ENCODE assay signal across 1 cellular context in the genomic region with DNA sequence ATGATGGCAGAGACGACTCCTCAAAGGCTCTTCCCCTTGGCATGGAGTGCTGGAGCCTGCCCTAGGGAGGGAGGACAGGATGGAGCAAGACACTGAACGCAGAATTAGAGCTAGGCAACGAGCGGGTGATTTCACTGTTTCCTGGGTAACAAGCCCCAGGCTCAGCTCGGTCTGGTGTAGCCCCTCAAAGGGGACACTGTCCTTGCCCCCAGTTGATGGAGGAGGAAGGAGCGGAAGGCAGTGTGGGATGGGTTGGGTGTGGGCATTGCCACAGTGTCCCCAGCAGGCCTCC.
TF ChIP-seq lines count a peak whose summit lies in the region.

No MANE protein-coding gene starts in this region.

TF ChIP-seq in HepG2, 621 proteins besides CTCF, POLR2A, EP300 and RAD21:
- TF ChIP-seq ZNF879 (CRISPR knock-in tag; IDR thresholded peaks at IDR 0.05) (no peak), SRY (CRISPR knock-in tag; IDR thresholded peaks at IDR 0.05) (no peak), FOXC1 (CRISPR knock-in tag; IDR thresholded peaks at IDR 0.05; ENCODE audit: borderline replicate concordance) (no peak), SOX13 (IDR thresholded peaks at IDR 0.05) (no peak), SOX13 (CRISPR knock-in tag; conservative IDR thresholded peaks at IDR 0.05 in 1 of 2, IDR thresholded peaks at IDR 0.05 in 1 of 2) (no peak), ZNF468 (CRISPR knock-in tag; IDR thresholded peaks at IDR 0.05) (no peak), THAP11 (CRISPR knock-in tag; IDR thresholded peaks at IDR 0.05) (no peak), RARG (CRISPR knock-in tag; IDR thresholded peaks at IDR 0.05; ENCODE audit: low read depth) (no peak), ISX (CRISPR knock-in tag; conservative IDR thresholded peaks at IDR 0.05) (no peak)
- TF ChIP-seq, protein P1, sequence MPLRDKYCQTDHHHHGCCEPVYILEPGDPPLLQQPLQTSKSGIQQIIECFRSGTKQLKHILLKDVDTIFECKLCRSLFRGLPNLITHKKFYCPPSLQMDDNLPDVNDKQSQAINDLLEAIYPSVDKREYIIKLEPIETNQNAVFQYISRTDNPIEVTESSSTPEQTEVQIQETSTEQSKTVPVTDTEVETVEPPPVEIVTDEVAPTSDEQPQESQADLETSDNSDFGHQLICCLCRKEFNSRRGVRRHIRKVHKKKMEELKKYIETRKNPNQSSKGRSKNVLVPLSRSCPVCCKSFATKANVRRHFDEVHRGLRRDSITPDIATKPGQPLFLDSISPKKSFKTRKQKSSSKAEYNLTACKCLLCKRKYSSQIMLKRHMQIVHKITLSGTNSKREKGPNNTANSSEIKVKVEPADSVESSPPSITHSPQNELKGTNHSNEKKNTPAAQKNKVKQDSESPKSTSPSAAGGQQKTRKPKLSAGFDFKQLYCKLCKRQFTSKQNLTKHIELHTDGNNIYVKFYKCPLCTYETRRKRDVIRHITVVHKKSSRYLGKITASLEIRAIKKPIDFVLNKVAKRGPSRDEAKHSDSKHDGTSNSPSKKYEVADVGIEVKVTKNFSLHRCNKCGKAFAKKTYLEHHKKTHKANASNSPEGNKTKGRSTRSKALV (CRISPR knock-in tag; IDR thresholded peaks at IDR 0.05) = no peak
- TF ChIP-seq, protein P2, sequence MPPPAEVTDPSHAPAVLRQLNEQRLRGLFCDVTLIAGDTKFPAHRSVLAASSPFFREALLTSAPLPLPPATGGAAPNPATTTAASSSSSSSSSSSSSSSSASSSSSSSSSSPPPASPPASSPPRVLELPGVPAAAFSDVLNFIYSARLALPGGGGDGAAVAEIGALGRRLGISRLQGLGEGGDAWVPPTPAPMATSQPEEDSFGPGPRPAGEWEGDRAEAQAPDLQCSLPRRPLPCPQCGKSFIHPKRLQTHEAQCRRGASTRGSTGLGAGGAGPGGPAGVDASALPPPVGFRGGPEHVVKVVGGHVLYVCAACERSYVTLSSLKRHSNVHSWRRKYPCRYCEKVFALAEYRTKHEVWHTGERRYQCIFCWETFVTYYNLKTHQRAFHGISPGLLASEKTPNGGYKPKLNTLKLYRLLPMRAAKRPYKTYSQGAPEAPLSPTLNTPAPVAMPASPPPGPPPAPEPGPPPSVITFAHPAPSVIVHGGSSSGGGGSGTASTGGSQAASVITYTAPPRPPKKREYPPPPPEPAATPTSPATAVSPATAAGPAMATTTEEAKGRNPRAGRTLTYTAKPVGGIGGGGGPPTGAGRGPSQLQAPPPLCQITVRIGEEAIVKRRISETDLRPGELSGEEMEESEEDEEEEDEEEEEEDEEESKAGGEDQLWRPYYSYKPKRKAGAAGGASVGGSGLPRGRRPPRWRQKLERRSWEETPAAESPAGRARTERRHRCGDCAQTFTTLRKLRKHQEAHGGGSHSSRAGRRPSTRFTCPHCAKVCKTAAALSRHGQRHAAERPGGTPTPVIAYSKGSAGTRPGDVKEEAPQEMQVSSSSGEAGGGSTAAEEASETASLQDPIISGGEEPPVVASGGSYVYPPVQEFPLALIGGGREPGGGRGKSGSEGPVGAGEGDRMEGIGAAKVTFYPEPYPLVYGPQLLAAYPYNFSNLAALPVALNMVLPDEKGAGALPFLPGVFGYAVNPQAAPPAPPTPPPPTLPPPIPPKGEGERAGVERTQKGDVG (CRISPR knock-in tag; IDR thresholded peaks at IDR 0.05; ENCODE audit: borderline replicate concordance) = no peak
- TF ChIP-seq, protein P3, sequence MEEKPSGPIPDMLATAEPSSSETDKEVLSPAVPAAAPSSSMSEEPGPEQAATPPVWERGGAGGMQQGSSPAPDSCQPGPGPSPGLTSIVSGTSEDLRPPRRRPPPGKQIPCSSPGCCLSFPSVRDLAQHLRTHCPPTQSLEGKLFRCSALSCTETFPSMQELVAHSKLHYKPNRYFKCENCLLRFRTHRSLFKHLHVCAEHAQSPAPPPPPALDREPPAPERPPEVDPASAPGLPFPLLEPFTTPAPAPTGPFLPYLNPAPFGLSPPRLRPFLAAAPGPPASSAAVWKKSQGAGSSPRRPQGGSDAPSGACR (CRISPR knock-in tag; IDR thresholded peaks at IDR 0.05) = no peak
- TF ChIP-seq, protein P4, sequence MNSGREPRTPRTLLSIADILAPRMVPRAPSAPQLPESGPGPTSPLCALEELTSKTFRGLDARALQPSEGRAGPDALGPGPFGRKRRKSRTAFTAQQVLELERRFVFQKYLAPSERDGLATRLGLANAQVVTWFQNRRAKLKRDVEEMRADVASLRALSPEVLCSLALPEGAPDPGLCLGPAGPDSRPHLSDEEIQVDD (CRISPR knock-in tag; IDR thresholded peaks at IDR 0.05; ENCODE audit: borderline replicate concordance) = no peak
- TF ChIP-seq, protein P5, sequence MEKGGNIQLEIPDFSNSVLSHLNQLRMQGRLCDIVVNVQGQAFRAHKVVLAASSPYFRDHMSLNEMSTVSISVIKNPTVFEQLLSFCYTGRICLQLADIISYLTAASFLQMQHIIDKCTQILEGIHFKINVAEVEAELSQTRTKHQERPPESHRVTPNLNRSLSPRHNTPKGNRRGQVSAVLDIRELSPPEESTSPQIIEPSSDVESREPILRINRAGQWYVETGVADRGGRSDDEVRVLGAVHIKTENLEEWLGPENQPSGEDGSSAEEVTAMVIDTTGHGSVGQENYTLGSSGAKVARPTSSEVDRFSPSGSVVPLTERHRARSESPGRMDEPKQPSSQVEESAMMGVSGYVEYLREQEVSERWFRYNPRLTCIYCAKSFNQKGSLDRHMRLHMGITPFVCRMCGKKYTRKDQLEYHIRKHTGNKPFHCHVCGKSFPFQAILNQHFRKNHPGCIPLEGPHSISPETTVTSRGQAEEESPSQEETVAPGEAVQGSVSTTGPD (CRISPR knock-in tag; IDR thresholded peaks at IDR 0.05) = no peak
- TF ChIP-seq, protein P6, sequence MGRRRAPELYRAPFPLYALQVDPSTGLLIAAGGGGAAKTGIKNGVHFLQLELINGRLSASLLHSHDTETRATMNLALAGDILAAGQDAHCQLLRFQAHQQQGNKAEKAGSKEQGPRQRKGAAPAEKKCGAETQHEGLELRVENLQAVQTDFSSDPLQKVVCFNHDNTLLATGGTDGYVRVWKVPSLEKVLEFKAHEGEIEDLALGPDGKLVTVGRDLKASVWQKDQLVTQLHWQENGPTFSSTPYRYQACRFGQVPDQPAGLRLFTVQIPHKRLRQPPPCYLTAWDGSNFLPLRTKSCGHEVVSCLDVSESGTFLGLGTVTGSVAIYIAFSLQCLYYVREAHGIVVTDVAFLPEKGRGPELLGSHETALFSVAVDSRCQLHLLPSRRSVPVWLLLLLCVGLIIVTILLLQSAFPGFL (CRISPR knock-in tag; IDR thresholded peaks at IDR 0.05) = no peak
- TF ChIP-seq, protein P7, sequence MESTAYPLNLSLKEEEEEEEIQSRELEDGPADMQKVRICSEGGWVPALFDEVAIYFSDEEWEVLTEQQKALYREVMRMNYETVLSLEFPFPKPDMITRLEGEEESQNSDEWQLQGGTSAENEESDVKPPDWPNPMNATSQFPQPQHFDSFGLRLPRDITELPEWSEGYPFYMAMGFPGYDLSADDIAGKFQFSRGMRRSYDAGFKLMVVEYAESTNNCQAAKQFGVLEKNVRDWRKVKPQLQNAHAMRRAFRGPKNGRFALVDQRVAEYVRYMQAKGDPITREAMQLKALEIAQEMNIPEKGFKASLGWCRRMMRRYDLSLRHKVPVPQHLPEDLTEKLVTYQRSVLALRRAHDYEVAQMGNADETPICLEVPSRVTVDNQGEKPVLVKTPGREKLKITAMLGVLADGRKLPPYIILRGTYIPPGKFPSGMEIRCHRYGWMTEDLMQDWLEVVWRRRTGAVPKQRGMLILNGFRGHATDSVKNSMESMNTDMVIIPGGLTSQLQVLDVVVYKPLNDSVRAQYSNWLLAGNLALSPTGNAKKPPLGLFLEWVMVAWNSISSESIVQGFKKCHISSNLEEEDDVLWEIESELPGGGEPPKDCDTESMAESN (CRISPR knock-in tag; conservative IDR thresholded peaks at IDR 0.05) = no peak
- TF ChIP-seq, protein P8, sequence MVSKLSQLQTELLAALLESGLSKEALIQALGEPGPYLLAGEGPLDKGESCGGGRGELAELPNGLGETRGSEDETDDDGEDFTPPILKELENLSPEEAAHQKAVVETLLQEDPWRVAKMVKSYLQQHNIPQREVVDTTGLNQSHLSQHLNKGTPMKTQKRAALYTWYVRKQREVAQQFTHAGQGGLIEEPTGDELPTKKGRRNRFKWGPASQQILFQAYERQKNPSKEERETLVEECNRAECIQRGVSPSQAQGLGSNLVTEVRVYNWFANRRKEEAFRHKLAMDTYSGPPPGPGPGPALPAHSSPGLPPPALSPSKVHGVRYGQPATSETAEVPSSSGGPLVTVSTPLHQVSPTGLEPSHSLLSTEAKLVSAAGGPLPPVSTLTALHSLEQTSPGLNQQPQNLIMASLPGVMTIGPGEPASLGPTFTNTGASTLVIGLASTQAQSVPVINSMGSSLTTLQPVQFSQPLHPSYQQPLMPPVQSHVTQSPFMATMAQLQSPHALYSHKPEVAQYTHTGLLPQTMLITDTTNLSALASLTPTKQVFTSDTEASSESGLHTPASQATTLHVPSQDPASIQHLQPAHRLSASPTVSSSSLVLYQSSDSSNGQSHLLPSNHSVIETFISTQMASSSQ (IDR thresholded peaks at IDR 0.05; ENCODE audit: low read depth) = no peak
- TF ChIP-seq, protein P8 (CRISPR knock-in tag; IDR thresholded peaks at IDR 0.05; ENCODE audit: borderline replicate concordance) = no peak
- TF ChIP-seq, protein P9, sequence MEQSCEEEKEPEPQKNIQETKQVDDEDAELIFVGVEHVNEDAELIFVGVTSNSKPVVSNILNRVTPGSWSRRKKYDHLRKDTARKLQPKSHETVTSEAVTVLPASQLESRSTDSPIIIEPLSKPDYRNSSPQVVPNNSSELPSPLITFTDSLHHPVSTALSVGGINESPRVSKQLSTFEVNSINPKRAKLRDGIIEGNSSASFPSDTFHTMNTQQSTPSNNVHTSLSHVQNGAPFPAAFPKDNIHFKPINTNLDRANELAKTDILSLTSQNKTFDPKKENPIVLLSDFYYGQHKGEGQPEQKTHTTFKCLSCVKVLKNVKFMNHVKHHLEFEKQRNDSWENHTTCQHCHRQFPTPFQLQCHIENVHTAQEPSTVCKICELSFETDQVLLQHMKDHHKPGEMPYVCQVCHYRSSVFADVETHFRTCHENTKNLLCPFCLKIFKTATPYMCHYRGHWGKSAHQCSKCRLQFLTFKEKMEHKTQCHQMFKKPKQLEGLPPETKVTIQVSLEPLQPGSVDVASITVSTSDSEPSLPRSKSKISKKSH (CRISPR knock-in tag; IDR thresholded peaks at IDR 0.05; ENCODE audit: borderline replicate concordance) = no peak
- TF ChIP-seq, protein P10, sequence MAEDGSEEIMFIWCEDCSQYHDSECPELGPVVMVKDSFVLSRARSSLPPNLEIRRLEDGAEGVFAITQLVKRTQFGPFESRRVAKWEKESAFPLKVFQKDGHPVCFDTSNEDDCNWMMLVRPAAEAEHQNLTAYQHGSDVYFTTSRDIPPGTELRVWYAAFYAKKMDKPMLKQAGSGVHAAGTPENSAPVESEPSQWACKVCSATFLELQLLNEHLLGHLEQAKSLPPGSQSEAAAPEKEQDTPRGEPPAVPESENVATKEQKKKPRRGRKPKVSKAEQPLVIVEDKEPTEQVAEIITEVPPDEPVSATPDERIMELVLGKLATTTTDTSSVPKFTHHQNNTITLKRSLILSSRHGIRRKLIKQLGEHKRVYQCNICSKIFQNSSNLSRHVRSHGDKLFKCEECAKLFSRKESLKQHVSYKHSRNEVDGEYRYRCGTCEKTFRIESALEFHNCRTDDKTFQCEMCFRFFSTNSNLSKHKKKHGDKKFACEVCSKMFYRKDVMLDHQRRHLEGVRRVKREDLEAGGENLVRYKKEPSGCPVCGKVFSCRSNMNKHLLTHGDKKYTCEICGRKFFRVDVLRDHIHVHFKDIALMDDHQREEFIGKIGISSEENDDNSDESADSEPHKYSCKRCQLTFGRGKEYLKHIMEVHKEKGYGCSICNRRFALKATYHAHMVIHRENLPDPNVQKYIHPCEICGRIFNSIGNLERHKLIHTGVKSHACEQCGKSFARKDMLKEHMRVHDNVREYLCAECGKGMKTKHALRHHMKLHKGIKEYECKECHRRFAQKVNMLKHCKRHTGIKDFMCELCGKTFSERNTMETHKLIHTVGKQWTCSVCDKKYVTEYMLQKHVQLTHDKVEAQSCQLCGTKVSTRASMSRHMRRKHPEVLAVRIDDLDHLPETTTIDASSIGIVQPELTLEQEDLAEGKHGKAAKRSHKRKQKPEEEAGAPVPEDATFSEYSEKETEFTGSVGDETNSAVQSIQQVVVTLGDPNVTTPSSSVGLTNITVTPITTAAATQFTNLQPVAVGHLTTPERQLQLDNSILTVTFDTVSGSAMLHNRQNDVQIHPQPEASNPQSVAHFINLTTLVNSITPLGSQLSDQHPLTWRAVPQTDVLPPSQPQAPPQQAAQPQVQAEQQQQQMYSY (CRISPR knock-in tag; IDR thresholded peaks at IDR 0.05) = no peak
- TF ChIP-seq, protein P11, sequence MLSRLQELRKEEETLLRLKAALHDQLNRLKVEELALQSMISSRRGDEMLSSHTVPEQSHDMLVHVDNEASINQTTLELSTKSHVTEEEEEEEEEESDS (CRISPR knock-in tag; IDR thresholded peaks at IDR 0.05; ENCODE audit: borderline replicate concordance) = no peak
